ENCODE assay signal across 19 cellular contexts in the genomic region with DNA sequence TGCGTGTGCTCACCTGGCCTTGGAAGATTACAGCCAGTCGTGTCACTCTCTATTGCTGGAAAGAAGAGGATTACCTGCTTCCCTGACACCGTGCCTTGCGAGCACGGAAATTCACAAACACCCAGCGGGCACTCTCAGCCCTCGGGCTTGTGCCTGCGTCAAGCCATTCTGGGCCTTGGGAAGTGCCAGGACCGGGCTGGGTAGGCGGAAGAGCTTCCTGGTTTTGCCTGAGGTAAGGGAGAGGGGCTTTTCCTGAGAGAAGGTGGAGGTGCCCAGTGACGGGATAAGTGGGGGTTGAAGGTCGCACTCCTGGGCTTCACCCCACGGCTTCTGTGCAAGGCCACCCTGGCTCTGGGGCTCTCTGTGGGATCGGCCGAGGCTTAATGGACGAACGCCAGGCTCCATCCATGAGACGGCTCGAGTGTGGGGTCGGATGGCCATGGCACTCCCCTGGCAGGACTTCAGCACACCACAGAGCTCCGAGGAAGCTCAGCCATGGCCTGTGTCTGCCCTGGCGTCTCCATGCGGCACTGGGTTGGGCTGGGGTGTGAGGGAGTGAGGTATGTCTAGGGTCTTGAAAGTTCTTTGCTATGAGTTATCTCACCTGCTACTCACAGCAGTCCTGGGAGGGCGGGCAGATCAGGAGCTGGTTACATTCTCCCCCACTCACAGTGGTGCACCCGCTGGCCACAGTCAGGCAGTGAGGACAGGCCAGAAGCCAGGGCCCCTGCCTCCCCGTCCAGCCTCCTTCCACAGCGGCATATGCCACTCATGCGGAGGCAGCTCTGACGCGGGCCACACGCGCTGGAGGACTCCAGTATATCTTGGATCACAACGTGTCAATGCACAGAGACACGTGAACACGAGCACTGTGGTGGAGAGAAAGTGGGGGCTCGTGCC.
"Had no signal": no experiment of that assay in that cellular context is flagged by ENCODE, and none has a peak within 500 bp of the region (broad histone marks: within the 10 kb centered on the region; RNA-seq: fewer than 3 reads in every experiment).

No MANE protein-coding gene starts in this region.

- H3K4me3 Mint-ChIP-seq: activated CD4-positive, alpha-beta T cell treated with anti-CD3 and anti-CD28 coated beads for 36 hours; activated naive CD8-positive, alpha-beta T cell treated with anti-CD3 and anti-CD28 coated beads, Interleukin-2, amount 10 ng/mL, durations not matched to agents 7 days and 5 days; brain; endodermal cell; natural killer cell; T-helper 2 cell treated with Interferon-gamma antibody and Interleukin-4, amounts not matched to agents 5 μg/mL and 100 μg/mL, for 36 hours had no signal

- H3K27ac ChIP-seq: colonic mucosa, epithelial cell of prostate, foreskin keratinocyte, tibial nerve, uterus had no signal

- H3K4me1 ChIP-seq: colonic mucosa, foreskin keratinocyte, tibial nerve, uterus had no signal

- H3K4me1 Mint-ChIP-seq: activated CD4-positive, alpha-beta T cell treated with anti-CD3 and anti-CD28 coated beads for 36 hours had no signal

- H3K36me3 ChIP-seq: colonic mucosa, tibial nerve, uterus had no signal

- H3K27me3 Mint-ChIP-seq: activated CD4-positive, alpha-beta T cell treated with anti-CD3 and anti-CD28 coated beads for 36 hours; activated naive CD8-positive, alpha-beta T cell treated with anti-CD3 and anti-CD28 coated beads, Interleukin-2, amount 10 ng/mL, durations not matched to agents 7 days and 5 days had no signal

- DNase-seq: activated CD4-positive, alpha-beta T cell treated with anti-CD3 and anti-CD28 coated beads for 36 hours; activated CD4-positive, alpha-beta T cell treated with anti-CD3 and anti-CD28 coated beads, Interleukin-2, amount 50 U/mL, for 48 hours; activated naive CD4-positive, alpha-beta T cell treated with Interleukin-2 at 50 U/mL for 16 hours; activated naive CD8-positive, alpha-beta T cell treated with anti-CD3 and anti-CD28 coated beads, Interleukin-2, amount 10 ng/mL, durations not matched to agents 7 days and 5 days; activated T-cell treated with anti-CD3 and anti-CD28 coated beads for 4 hours; central memory CD4-positive, alpha-beta T cell; colonic mucosa; endodermal cell; foreskin keratinocyte; hippocampal formation; natural killer cell; occipital lobe; stimulated activated naive CD8-positive, alpha-beta T cell treated with anti-CD3 and anti-CD28 coated beads, Interleukin-15, Interleukin-2, amounts not matched to agents 100 U/mL and 50 U/mL, for 24 hours; substantia nigra; uterus had no signal

- H3K27ac Mint-ChIP-seq: activated CD4-positive, alpha-beta T cell treated with anti-CD3 and anti-CD28 coated beads for 36 hours; activated naive CD8-positive, alpha-beta T cell treated with anti-CD3 and anti-CD28 coated beads, Interleukin-2, amount 10 ng/mL, durations not matched to agents 7 days and 5 days; natural killer cell; T-helper 2 cell treated with Interferon-gamma antibody and Interleukin-4, amounts not matched to agents 5 μg/mL and 100 μg/mL, for 36 hours had no signal

- H3K36me3 Mint-ChIP-seq: natural killer cell had no signal

- H3K9me3 Mint-ChIP-seq: natural killer cell; T-helper 2 cell treated with Interferon-gamma antibody and Interleukin-4, amounts not matched to agents 5 μg/mL and 100 μg/mL, for 36 hours had no signal

- ATAC-seq: activated CD4-positive, alpha-beta T cell treated with anti-CD3 and anti-CD28 coated beads for 36 hours; foreskin keratinocyte; stimulated activated naive CD8-positive, alpha-beta T cell treated with anti-CD3 and anti-CD28 coated beads, Interleukin-15, Interleukin-2, amounts not matched to agents 100 U/mL and 50 U/mL, for 24 hours had no signal

- H3K4me3 ChIP-seq: colonic mucosa, tibial nerve, uterus had no signal

- H3K27me3 ChIP-seq: colonic mucosa, tibial nerve, uterus had no signal

- H3K9me3 ChIP-seq: colonic mucosa, tibial nerve, uterus had no signal
